In genomic region chr6:111824608-111825337, GRCh38 we compare ENCODE assay signal across 9 cellular contexts. TPM values are rescaled to one million over a fixed set of nuclear protein-coding genes. Genes with fewer than 3 reads are reported as not detected.
DNase-seq lines count a peak whose midpoint lies in the region; ATAC-seq and TF ChIP-seq lines count a peak whose summit lies in the region.
"Had no signal": no experiment of that assay in that cellular context is flagged by ENCODE, and none has a peak within 500 bp of the region (broad histone marks: within the 10 kb centered on the region; RNA-seq: fewer than 3 reads in every experiment).

No MANE protein-coding gene starts in this region.

- H3K9me3 Mint-ChIP-seq in activated CD4-positive, alpha-beta memory T cell treated with anti-CD3 and anti-CD28 coated beads for 36 hours, result no peaks in the 10 kb centered on the region

- no peaks in the 10 kb centered on the region for H3K27me3 ChIP-seq in psoas muscle (ENCODE audit: insufficient read depth in 3 of 3, low read length in 2 of 3)

- POLR2A ChIA-PET in activated CD4-positive, alpha-beta memory T cell treated with anti-CD3 and anti-CD28 coated beads for 36 hours (lab: Charles Lee), result interaction anchor here (0.8 to 5.6 kb wide), 24 partner anchors 8 to 341 kb away, joined by 3 to 70 read pairs (median 6); partner anchors contain the start of gene FYN

- H3K27ac ChIP-seq in psoas muscle, result peak overlapping the region; percentile 12
- H3K27ac ChIP-seq: SK-N-MC had no signal

- peak overlapping the region; percentile 21 for H3K4me3 Mint-ChIP-seq in activated CD4-positive, alpha-beta memory T cell treated with anti-CD3 and anti-CD28 coated beads for 36 hours

- WGBS in psoas muscle, 3 donors, result 71 to 80% (median 80%) methylated on average over 4 of the region's 4 CpGs

- CTCF ChIA-PET in activated CD4-positive, alpha-beta memory T cell treated with anti-CD3 and anti-CD28 coated beads for 36 hours (lab: Charles Lee), result interaction anchor here (0.6 to 5.7 kb wide), 14 partner anchors 9 to 218 kb away, joined by 3 to 31 read pairs (median 4); no protein-coding TSS in a partner anchor

- H3K4me1 ChIP-seq in psoas muscle, result no peaks in the 10 kb centered on the region

- peaks cover 79% of the 10 kb centered on the region for H3K4me1 Mint-ChIP-seq in activated CD4-positive, alpha-beta memory T cell treated with anti-CD3 and anti-CD28 coated beads for 36 hours (ENCODE audit: low read depth)

- TF ChIP-seq CTCF in psoas muscle (IDR thresholded peaks at IDR 0.05), result no peak

- no peaks in the 10 kb centered on the region for H3K27me3 Mint-ChIP-seq in activated CD4-positive, alpha-beta memory T cell treated with anti-CD3 and anti-CD28 coated beads for 36 hours

- intact Hi-C loops in activated CD4-positive, alpha-beta memory T cell treated with anti-CD3 and anti-CD28 coated beads for 36 hours (cut with micrococcal nuclease), result loop anchor here (1.0 kb wide), 7 partner anchors 11 to 219 kb away; no protein-coding TSS in a partner anchor
- intact Hi-C loops in psoas muscle (cut with DNase I), result no loop called here

- H3K27ac Mint-ChIP-seq in activated CD4-positive, alpha-beta memory T cell treated with anti-CD3 and anti-CD28 coated beads for 36 hours, result peak overlapping the region; percentile 91

- peak; percentile 87 for ATAC-seq in GM18909 (IDR thresholded peaks at IDR 0.05; ENCODE audit: poor library complexity, unreplicated experiment)
- ATAC-seq in HG02759 (IDR thresholded peaks at IDR 0.05; ENCODE audit: unreplicated experiment), result peak; percentile 65
- no peak for ATAC-seq in psoas muscle

- no peaks in the 10 kb centered on the region for H3K36me3 ChIP-seq in psoas muscle (ENCODE audit: insufficient read depth in 1 of 2, low read depth in 1 of 2)

- no peak for DNase-seq in activated CD4-positive, alpha-beta memory T cell treated with anti-CD3 and anti-CD28 coated beads for 36 hours
- no peak for DNase-seq in psoas muscle
- no peak for DNase-seq in DMS 273 (lab: John Stamatoyannopoulos, UW; ENCODE audit: unreplicated experiment)
- DNase-seq in stimulated activated CD4-positive, alpha-beta T cell treated with anti-CD3 and anti-CD28 coated beads, Interleukin-4, amount 100 ng/mL, for 1 hour, result no peak
- no peak for DNase-seq in COR-L47 (lab: John Stamatoyannopoulos, UW)
- DNase-seq in C1 segment of cervical spinal cord (lab: John Stamatoyannopoulos, UW), result no peak

- no peak overlapping the region for H3K4me3 ChIP-seq in psoas muscle
- H3K4me3 ChIP-seq: SK-N-MC had no signal

- H3K36me3 Mint-ChIP-seq in activated CD4-positive, alpha-beta memory T cell treated with anti-CD3 and anti-CD28 coated beads for 36 hours, result peaks cover 34% of the 10 kb centered on the region

- no peaks in the 10 kb centered on the region for H3K9me3 ChIP-seq in psoas muscle

RNA-seq across cellular contexts. Expression of gene FYN, which starts 48.5 kb away (rescaled TPM):
- total RNA-seq in activated CD4-positive, alpha-beta memory T cell treated with anti-CD3 and anti-CD28 coated beads for 36 hours, result 100 to 1,000 TPM; 353 to 365 TPM
- total RNA-seq in psoas muscle, result 10 to 100 TPM in 3 of 4 donors, 1 to 10 TPM in 1; 9.5 to 27.8 (median 15.0) TPM
- polyA plus RNA-seq in psoas muscle, result 10 to 100 TPM in 1 of 3 donors, 1 to 10 TPM in 2; 7.1 to 12.3 (median 8.9) TPM

Comparison
In these comparisons a context has a peak if more than half of its experiments do, and no peak if none do; other contexts are left out.
1. ATAC-seq: peak in GM18909 (single experiment) and HG02759 (single experiment); none in psoas muscle (0 of 4).
2. RNA of gene FYN, which starts 48.5 kb away (total RNA-seq): 353 to 365 TPM in activated CD4-positive, alpha-beta memory T cell treated with anti-CD3 and anti-CD28 coated beads for 36 hours; 9.5 to 27.8 TPM in psoas muscle; every median in the first group is over 10 times any median in the second.